9 cellular contexts compared by ENCODE assay signal in the genomic region with DNA sequence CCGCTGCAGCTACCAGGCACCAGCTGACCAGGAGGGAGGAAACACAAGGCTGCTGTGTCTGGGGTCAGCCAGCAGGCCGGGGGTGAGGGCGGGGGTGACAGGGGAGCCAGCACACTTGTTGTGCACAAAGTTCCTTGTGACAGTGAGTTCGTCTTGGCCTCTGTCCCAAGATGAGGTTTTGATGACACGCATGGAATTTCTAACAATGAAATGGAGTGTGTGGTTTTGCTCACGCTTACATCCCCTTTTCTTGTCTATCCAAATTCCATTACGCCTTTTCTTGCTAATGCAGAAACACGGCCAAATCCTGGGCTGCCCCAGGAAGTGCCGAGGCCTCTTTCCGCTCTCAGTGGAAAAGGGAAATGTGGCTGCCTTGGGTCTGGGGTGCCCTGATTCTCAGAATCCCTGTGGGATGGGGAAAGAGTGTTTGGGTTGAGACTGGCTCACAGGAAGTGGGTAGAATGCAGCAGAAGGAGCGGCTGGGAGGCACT.
DNase-seq lines count a peak whose midpoint lies in the region; ATAC-seq and TF ChIP-seq lines count a peak whose summit lies in the region.
"Had no signal": no experiment of that assay in that cellular context is flagged by ENCODE, and none has a peak within 500 bp of the region (broad histone marks: within the 10 kb centered on the region; RNA-seq: fewer than 3 reads in every experiment).

No MANE protein-coding gene starts in this region.

- no peak overlapping the region for H4K91ac ChIP-seq in neuronal stem cell (ENCODE audit: low read depth, low read length, poor library complexity)

- H3K27me3 ChIP-seq in PC-3 (ENCODE audit: low read length) (no peaks in the 10 kb centered on the region), esophagus muscularis mucosa (no peaks in the 10 kb centered on the region), neuronal stem cell (ENCODE audit: control insufficient read depth in 3 of 3, insufficient read depth in 3 of 3, low read depth in 1 of 3, low read length in 3 of 3) (peaks cover 0 to 2% (median 0%) of the 10 kb centered on the region in 3 experiments)

- intact Hi-C loops in PC-3 (cut with micrococcal nuclease) (no loop called here), esophagus muscularis mucosa (cut with DNase I) (no loop called here)

- H3K4me3 ChIP-seq in AG09309 (ENCODE audit: control insufficient read depth, low read depth, low read length) (no peak overlapping the region), PC-3 (ENCODE audit: low read length) (no peak overlapping the region), esophagus muscularis mucosa (no peak overlapping the region), neuronal stem cell (ENCODE audit: low read length in 2 of 2) (peak overlapping the region in 1 of 2 donors; percentile 17)

- TF ChIP-seq EP300 in esophagus muscularis mucosa (IDR thresholded peaks at IDR 0.05), result peak; percentile 38

- peak overlapping the region; percentile 87 for H2BK120ac ChIP-seq in neuronal stem cell (ENCODE audit: low read depth, low read length)

- ATAC-seq in PC-3, result peak; percentile 60
- no peak for ATAC-seq in HG03469 (IDR thresholded peaks at IDR 0.05; ENCODE audit: unreplicated experiment)

- CTCF ChIA-PET in PC-3 (lab: Charles Lee), result no interaction called here

- no TSS peak for BruUV-seq in PC-3 (replicated peaks; lab: Mats Ljungman, UMichigan)

- peak overlapping the region; percentile 41 for H3K27ac ChIP-seq in PC-3 (ENCODE audit: low read length)
- H3K27ac ChIP-seq in esophagus muscularis mucosa (replicated peaks in 1 of 4), result peak overlapping the region; percentile 65 to 83 (median 74)
- no peak overlapping the region for H3K27ac ChIP-seq in neuronal stem cell (replicated peaks; ENCODE audit: low read length)

- WGBS in esophagus muscularis mucosa, result 41% methylated on average over 10 of the region's 11 CpGs
- no CpG with 5 or more reads among the region's 11 CpGs for WGBS in neuronal stem cell (ENCODE audit: extremely low coverage in 2 of 2, insufficient read length in 2 of 2, insufficient replicate concordance in 1 of 2), 2 donors

- H2AFZ ChIP-seq in PC-3 (ENCODE audit: low read length) (peak overlapping the region; percentile 64; the same call in 1 of the 2 replicates), neuronal stem cell (ENCODE audit: low read length) (no peak overlapping the region)

- H2AK5ac ChIP-seq in neuronal stem cell (ENCODE audit: low read depth, low read length), result no peak overlapping the region

- H3K9me2 ChIP-seq in PC-3 (replicated peaks; ENCODE audit: low read length), result no peaks in the 10 kb centered on the region

- H3K36me3 ChIP-seq in PC-3 (ENCODE audit: low read depth, low read length) (no peaks in the 10 kb centered on the region), esophagus muscularis mucosa (no peaks in the 10 kb centered on the region), neuronal stem cell (replicated peaks in 1 of 2; ENCODE audit: control insufficient read depth in 2 of 2, insufficient read depth in 2 of 2, low read length in 2 of 2) (no peaks in the 10 kb centered on the region)

- H3K9ac ChIP-seq in PC-3 (ENCODE audit: low read length), result no peak overlapping the region
- no peak overlapping the region for H3K9ac ChIP-seq in neuronal stem cell (ENCODE audit: low read depth, low read length, poor library complexity)

- TF ChIP-seq POLR2A in esophagus muscularis mucosa (IDR thresholded peaks at IDR 0.05; ENCODE audit: low read depth), result no peak

- H2BK12ac ChIP-seq in neuronal stem cell (ENCODE audit: low read length), result no peak overlapping the region

- peaks cover 18% of the 10 kb centered on the region for H3K4me1 ChIP-seq in PC-3 (ENCODE audit: insufficient read depth, low read length)
- peaks cover 47 to 63% (median 58%) of the 10 kb centered on the region in 4 donors for H3K4me1 ChIP-seq in esophagus muscularis mucosa
- H3K4me1 ChIP-seq in neuronal stem cell (ENCODE audit: control insufficient read depth in 2 of 2, insufficient read depth in 1 of 2, low read depth in 1 of 2, low read length in 2 of 2), result peaks cover 13 to 18% of the 10 kb centered on the region in 2 donors

- POLR2A ChIA-PET in PC-3 (lab: Charles Lee; ENCODE audit: unreplicated experiment), result interaction anchor here (0.7 kb wide), 1 partner anchor 71 kb away, joined by 3 read pairs; no protein-coding TSS in a partner anchor

- no peak overlapping the region for H3K18ac ChIP-seq in neuronal stem cell (ENCODE audit: low read length)

- H4K20me1 ChIP-seq in PC-3 (ENCODE audit: low read length), result no peaks in the 10 kb centered on the region

- no peak overlapping the region for H3K4ac ChIP-seq in neuronal stem cell (ENCODE audit: low read length)

- no peaks in the 10 kb centered on the region for H3F3A ChIP-seq in PC-3 (ENCODE audit: low read length, unreplicated experiment)

- no peak overlapping the region for H3K14ac ChIP-seq in neuronal stem cell (ENCODE audit: low read length)

- H2BK15ac ChIP-seq in neuronal stem cell (ENCODE audit: low read length), result peak overlapping the region; percentile 37

- peak overlapping the region; percentile 17 for H4K8ac ChIP-seq in neuronal stem cell (ENCODE audit: low read depth, low read length)

- TF ChIP-seq CTCF in AG09309 (IDR thresholded peaks at IDR 0.05; ENCODE audit: control insufficient read depth, insufficient read depth, low read depth, low read length, missing control alignments) (no peak), PC-3 (conservative IDR thresholded peaks at IDR 0.05; ENCODE audit: low read depth, low read length) (no peak), esophagus muscularis mucosa (IDR thresholded peaks at IDR 0.05) (no peak)

- H3K9me3 ChIP-seq in PC-3 (ENCODE audit: low read length) (no peaks in the 10 kb centered on the region), esophagus muscularis mucosa (no peaks in the 10 kb centered on the region), neuronal stem cell (replicated peaks in 1 of 2; ENCODE audit: control insufficient read depth in 2 of 2, insufficient read depth in 1 of 2, low read depth in 1 of 2, low read length in 2 of 2) (peaks cover 0 to 2% of the 10 kb centered on the region in 2 donors)

- H2BK5ac ChIP-seq in neuronal stem cell (ENCODE audit: low read length), result no peak overlapping the region

- DNase-seq in AG09309 (ENCODE audit: low read depth), result peak; percentile 79
- DNase-seq in PC-3, result peak; percentile 76
- peak; percentile 95 for DNase-seq in esophagus muscularis mucosa (ENCODE audit: extremely low spot score)
- no peak for DNase-seq in neuronal stem cell (ENCODE audit: low spot score)
- no peak for DNase-seq in activated effector memory CD4-positive, alpha-beta T cell treated with Interleukin-2 at 50 U/mL for 16 hours
- DNase-seq in retina, result no peak
- no peak for DNase-seq in NCI-H446 (lab: John Stamatoyannopoulos, UW)
- DNase-seq: naive B cell had no signal

- H3K4me2 ChIP-seq in PC-3 (ENCODE audit: low read length) (peak overlapping the region; percentile 41; the same call in 1 of the 2 replicates), neuronal stem cell (ENCODE audit: insufficient read depth, low read length, poor library complexity, severe bottlenecking) (no peak overlapping the region)

- no peaks in the 10 kb centered on the region for H3K79me1 ChIP-seq in neuronal stem cell (ENCODE audit: low read depth, low read length)

- H3K79me2 ChIP-seq in PC-3 (ENCODE audit: low read length), result peaks cover 4% of the 10 kb centered on the region

- no peak overlapping the region for H3K23ac ChIP-seq in neuronal stem cell (ENCODE audit: low read depth, low read length, poor library complexity)

Comparison
In these comparisons a context has a peak if more than half of its experiments do, and no peak if none do; other contexts are left out.
1. DNase-seq: peak in AG09309 (single experiment), PC-3 (single experiment) and esophagus muscularis mucosa (single experiment); none in neuronal stem cell (single experiment), activated effector memory CD4-positive, alpha-beta T cell treated with Interleukin-2 at 50 U/mL for 16 hours (single experiment), retina (single experiment) and NCI-H446 (0 of 2).